8 cellular contexts compared by ENCODE assay signal in genomic region chr17:43125967-43126910, GRCh38. TPM values are rescaled to one million over a fixed set of nuclear protein-coding genes. Genes with fewer than 3 reads are reported as not detected.
A peak's percentile ranks its signal among the peaks of the same experiment; 100 is the strongest.
DNase-seq lines count a peak whose midpoint lies in the region; TF ChIP-seq lines count a peak whose summit lies in the region.

No MANE protein-coding gene starts in this region.

- BruUV-seq in Caco-2 (replicated peaks; lab: Mats Ljungman, UMichigan), result TSS peak; percentile 90
- BruUV-seq in mammary epithelial cell (replicated peaks; lab: Mats Ljungman, UMichigan), result TSS peak; percentile 94

- DNase-seq in Caco-2 (peak; percentile 68 to 69), NCI-H2227 treated with DMSO at 0.1 percent for 48 hours (lab: John Stamatoyannopoulos, UW) (peak; percentile 35), mammary epithelial cell (peak; percentile 1), NCI-H1417 treated with DMSO at 0.1 percent for 48 hours (lab: John Stamatoyannopoulos, UW) (no peak), AG20443 (ENCODE audit: low spot score) (no peak), midbrain (lab: John Stamatoyannopoulos, UW) (no peak)
- no peak for DNase-seq in activated CD4-positive, CD25-positive, alpha-beta regulatory T cell (lab: John Stamatoyannopoulos, UW)

- CTCF ChIA-PET in Caco-2 (lab: Charles Lee), result interaction anchor here (0.6 kb wide), 1 partner anchor 997 kb away, joined by 3 read pairs; the partner anchor contains the start of gene HDAC5
- CTCF ChIA-PET in mammary epithelial cell (lab: Charles Lee; ENCODE audit: low non-redundant PET), result no interaction called here

- H3K4me1 ChIP-seq in Caco-2 (peaks cover 18% of the 10 kb centered on the region), mammary epithelial cell (ENCODE audit: insufficient read depth, low read length) (peaks cover 22% of the 10 kb centered on the region), mononuclear cell (ENCODE audit: insufficient read depth, low read length) (peaks cover 35% of the 10 kb centered on the region)

- peaks cover 54% of the 10 kb centered on the region for H3K79me2 ChIP-seq in mammary epithelial cell (ENCODE audit: insufficient read depth, low read length)

- in situ Hi-C loops in mammary epithelial cell (cut with MboI; ENCODE audit: low sequenced_read_pairs in 2 of 2), result no loop called here

- peak overlapping the region; percentile 94 for H3K4me2 ChIP-seq in mammary epithelial cell (ENCODE audit: insufficient read depth, low read depth, low read length)

- H3K9me3 ChIP-seq in Caco-2 (no peaks in the 10 kb centered on the region), mammary epithelial cell (replicated peaks; ENCODE audit: insufficient read depth, low read length) (no peaks in the 10 kb centered on the region), mononuclear cell (ENCODE audit: low read depth, low read length) (no peaks in the 10 kb centered on the region)

- peak overlapping the region; percentile 90 for H3K4me3 ChIP-seq in Caco-2 (ENCODE audit: low read depth, low read length)
- H3K4me3 ChIP-seq in mammary epithelial cell (replicated peaks in 1 of 3; ENCODE audit: insufficient read depth in 1 of 3, low read depth in 2 of 3, low read length in 3 of 3), result peak overlapping the region; percentile 71 to 89 (median 80)
- H3K4me3 ChIP-seq in mononuclear cell (ENCODE audit: low read length), result peak overlapping the region; percentile 95

- H3K27me3 ChIP-seq in Caco-2 (replicated peaks; ENCODE audit: control insufficient read depth, insufficient read depth, low read length), result no peaks in the 10 kb centered on the region
- H3K27me3 ChIP-seq in mammary epithelial cell (ENCODE audit: insufficient read depth, low read length), result no peaks in the 10 kb centered on the region
- H3K27me3 ChIP-seq in mononuclear cell (ENCODE audit: insufficient read depth, low read length), result no peaks in the 10 kb centered on the region

- peak overlapping the region; percentile 79 for H2AFZ ChIP-seq in mammary epithelial cell (ENCODE audit: low read depth, low read length)

- POLR2A ChIA-PET in Caco-2 (lab: Charles Lee), result interaction anchor here (0.6 to 1.6 kb wide), 4 partner anchors 12 to 189 kb away, joined by 3 to 10 read pairs (median 6); partner anchors contain the start of gene NBR1

- intact Hi-C loops in Caco-2 (cut with micrococcal nuclease; ENCODE audit: unreplicated experiment), result loop anchor here (1.0 to 2.0 kb wide), 4 partner anchors 12 to 191 kb away; no protein-coding TSS in a partner anchor
- intact Hi-C loops in mammary epithelial cell (cut with micrococcal nuclease), result loop anchor here (1.0 to 5.0 kb wide), 4 partner anchors 44 to 284 kb away; partner anchors contain the start of genes AOC2 and RPL27

- 78% methylated on average over 14 of the region's 59 CpGs for WGBS in mammary epithelial cell (ENCODE audit: low coverage, missing lambda C conversion rate)

- no peaks in the 10 kb centered on the region for H3K27me3 Mint-ChIP-seq in Caco-2 (ENCODE audit: insufficient read depth, unreplicated experiment)

- H3K36me3 ChIP-seq in Caco-2 (ENCODE audit: control insufficient read depth, insufficient read depth, low read length) (peaks cover 4% of the 10 kb centered on the region), mammary epithelial cell (ENCODE audit: insufficient read depth, low read length) (peaks cover 10% of the 10 kb centered on the region)

- H3K9ac ChIP-seq in mammary epithelial cell (ENCODE audit: insufficient read depth, low read length), result peak overlapping the region; percentile 99

- no peak for TF ChIP-seq CTCF in Caco-2 (IDR thresholded peaks at IDR 0.05; ENCODE audit: insufficient read depth in 1 of 2, low read depth in 1 of 2, low read length in 1 of 2, severe bottlenecking in 1 of 2, unreplicated experiment in 1 of 2)
- TF ChIP-seq CTCF in mammary epithelial cell (conservative IDR thresholded peaks at IDR 0.05 in 1 of 2, IDR thresholded peaks at IDR 0.05 in 1 of 2; ENCODE audit: extremely low read depth in 1 of 2, insufficient read depth in 1 of 2, low read depth in 1 of 2, low read length in 2 of 2), result no peak

- no peaks in the 10 kb centered on the region for H4K20me1 ChIP-seq in mammary epithelial cell (ENCODE audit: insufficient read depth, low read length)

- H3K4me3 Mint-ChIP-seq in Caco-2 (ENCODE audit: unreplicated experiment), result peak overlapping the region; percentile 98

- no peaks in the 10 kb centered on the region for H3K4me1 Mint-ChIP-seq in Caco-2 (ENCODE audit: low read depth, unreplicated experiment)

- dilution Hi-C loops in mammary epithelial cell (cut with HindIII; ENCODE audit: low sequenced_read_pairs), result no loop called here

- peak overlapping the region; percentile 92 for H3K27ac ChIP-seq in mammary epithelial cell (ENCODE audit: insufficient read depth, low read depth, low read length)

- no peaks in the 10 kb centered on the region for H3K9me3 Mint-ChIP-seq in Caco-2 (ENCODE audit: unreplicated experiment)

- H3K27ac Mint-ChIP-seq in Caco-2 (ENCODE audit: unreplicated experiment), result peak overlapping the region; percentile 99

- peaks cover 86% of the 10 kb centered on the region for H3K36me3 Mint-ChIP-seq in Caco-2 (ENCODE audit: insufficient read depth, unreplicated experiment)

RNA-seq across cellular contexts. Expression of gene BRCA1, which starts 1.1 kb away (rescaled TPM):
- total RNA-seq in Caco-2 (2022) (50.8 and 51.1 TPM in 2 replicates), mammary epithelial cell (10 to 100 TPM in 1 of 2 donors, 1 to 10 TPM in 1; 5.5 to 35.8 TPM), mononuclear cell (3.4 TPM)
- 35.7 TPM for polyA plus RNA-seq in mammary epithelial cell
- 135 TPM for polyA minus RNA-seq in mammary epithelial cell

RNA-seq across cellular contexts. Expression of gene NBR1, which starts 44.8 kb away (rescaled TPM):
- total RNA-seq in Caco-2 (2022) (53.9 and 55.4 TPM in 2 replicates), mammary epithelial cell (100 to 1,000 TPM in 1 of 2 donors, 10 to 100 TPM in 1; 65.2 to 100 TPM), mononuclear cell (34.3 TPM)
- polyA plus RNA-seq in mammary epithelial cell, result 42.3 TPM
- 52.6 TPM for polyA minus RNA-seq in mammary epithelial cell

Comparison
In these comparisons a context has a peak if more than half of its experiments do, and no peak if none do; other contexts are left out.
1. DNase-seq: peak in Caco-2 (2 of 2), NCI-H2227 treated with DMSO at 0.1 percent for 48 hours (single experiment) and mammary epithelial cell (single experiment); none in NCI-H1417 treated with DMSO at 0.1 percent for 48 hours (single experiment), AG20443 (single experiment), activated CD4-positive, CD25-positive, alpha-beta regulatory T cell (0 of 4) and midbrain (single experiment).
2. Peak in every context shown above with its lines, with median percentiles within 50 percentile points of each other: H3K4me3 ChIP-seq.